ENCODE assay signal across 23 cellular contexts in genomic region chr2:26122633-26123032, GRCh38.
DNase-seq lines count a peak whose midpoint lies in the region; ATAC-seq and TF ChIP-seq lines count a peak whose summit lies in the region.
"Had no signal": no experiment of that assay in that cellular context is flagged by ENCODE, and none has a peak within 500 bp of the region (broad histone marks: within the 10 kb centered on the region; RNA-seq: fewer than 3 reads in every experiment).

No MANE protein-coding gene starts in this region.

- H3K9me3 Mint-ChIP-seq in stimulated activated naive CD8-positive, alpha-beta T cell treated with anti-CD3 and anti-CD28 coated beads, Interleukin-15, amount 100 ng/mL, for 72 hours: no peaks in the 10 kb centered on the region
- H3K9me3 Mint-ChIP-seq in nephron progenitor cell: peaks cover 3% of the 10 kb centered on the region
- H3K9me3 Mint-ChIP-seq: T-helper 1 cell treated with Interleukin-12 subunit alpha and Interleukin-12 subunit beta and Interleukin-4 antibody, amounts not matched to agents 30 μg/mL and 1 μg/mL, for 36 hours had no signal

- H3K4me3 Mint-ChIP-seq in stimulated activated naive CD8-positive, alpha-beta T cell treated with anti-CD3 and anti-CD28 coated beads, Interleukin-15, amount 100 ng/mL, for 72 hours: no peak overlapping the region
- no peak overlapping the region for H3K4me3 Mint-ChIP-seq in nephron progenitor cell
- H3K4me3 Mint-ChIP-seq: T-helper 1 cell treated with Interleukin-12 subunit alpha and Interleukin-12 subunit beta and Interleukin-4 antibody, amounts not matched to agents 30 μg/mL and 1 μg/mL, for 36 hours had no signal

- no peaks in the 10 kb centered on the region for H3K27me3 Mint-ChIP-seq in stimulated activated naive CD8-positive, alpha-beta T cell treated with anti-CD3 and anti-CD28 coated beads, Interleukin-15, amount 100 ng/mL, for 72 hours
- no peaks in the 10 kb centered on the region for H3K27me3 Mint-ChIP-seq in nephron progenitor cell (ENCODE audit: low read depth, poor library complexity)

- ATAC-seq in stimulated activated naive CD8-positive, alpha-beta T cell treated with anti-CD3 and anti-CD28 coated beads, Interleukin-15, amount 100 ng/mL, for 72 hours: no peak
- ATAC-seq in stimulated activated naive CD8-positive, alpha-beta T cell treated with anti-CD3 and anti-CD28 coated beads, Interleukin-15, Interleukin-2, amounts not matched to agents 100 U/mL and 50 U/mL, for 24 hours: no peak
- ATAC-seq in HG03108 (IDR thresholded peaks at IDR 0.05; ENCODE audit: unreplicated experiment) (no peak), HG02938 (IDR thresholded peaks at IDR 0.05; ENCODE audit: unreplicated experiment) (no peak)
- ATAC-seq: left lung, mucosa of descending colon, sciatic nerve had no signal

- no peak for DNase-seq in stimulated activated naive CD8-positive, alpha-beta T cell treated with anti-CD3 and anti-CD28 coated beads, Interleukin-15, amount 100 ng/mL, for 72 hours
- no peak for DNase-seq in stimulated activated naive CD8-positive, alpha-beta T cell treated with anti-CD3 and anti-CD28 coated beads, Interleukin-15, Interleukin-2, amounts not matched to agents 100 U/mL and 50 U/mL, for 24 hours
- DNase-seq in globus pallidus (ENCODE audit: low spot score) (peak; percentile 17), nephron progenitor cell (no peak), foreskin melanocyte (no peak), NCI-H1694 treated with DMSO at 0.1 percent for 48 hours (lab: John Stamatoyannopoulos, UW) (no peak)
- DNase-seq: activated CD4-positive, alpha-beta T cell treated with anti-CD3 and anti-CD28 coated beads, Interleukin-2, amount 50 U/mL, for 4 hours; activated naive CD4-positive, alpha-beta T cell treated with Interleukin-2 at 50 U/mL for 16 hours; aorta; effector memory CD4-positive, alpha-beta T cell; esophagus squamous epithelium; KBM-7; left lung; mucosa of descending colon; NCI-H187; NCI-H2227 treated with DMSO at 0.1 percent for 48 hours; NCI-H774; SJCRH30; tibial artery had no signal

- TF ChIP-seq CTCF in nephron progenitor cell (IDR thresholded peaks at IDR 0.05): no peak

- peak overlapping the region; percentile 31 to 60 for H3K27ac Mint-ChIP-seq in stimulated activated naive CD8-positive, alpha-beta T cell treated with anti-CD3 and anti-CD28 coated beads, Interleukin-15, amount 100 ng/mL, for 72 hours
- peak overlapping the region; percentile 94 for H3K27ac Mint-ChIP-seq in nephron progenitor cell

- H3K4me1 Mint-ChIP-seq in stimulated activated naive CD8-positive, alpha-beta T cell treated with anti-CD3 and anti-CD28 coated beads, Interleukin-15, amount 100 ng/mL, for 72 hours: peaks cover 18% of the 10 kb centered on the region
- H3K4me1 Mint-ChIP-seq in nephron progenitor cell: peaks cover 11% of the 10 kb centered on the region

- H3K36me3 Mint-ChIP-seq in nephron progenitor cell (ENCODE audit: low read depth): peaks cover 64% of the 10 kb centered on the region
